14 cellular contexts compared by ENCODE assay signal in the genomic region with DNA sequence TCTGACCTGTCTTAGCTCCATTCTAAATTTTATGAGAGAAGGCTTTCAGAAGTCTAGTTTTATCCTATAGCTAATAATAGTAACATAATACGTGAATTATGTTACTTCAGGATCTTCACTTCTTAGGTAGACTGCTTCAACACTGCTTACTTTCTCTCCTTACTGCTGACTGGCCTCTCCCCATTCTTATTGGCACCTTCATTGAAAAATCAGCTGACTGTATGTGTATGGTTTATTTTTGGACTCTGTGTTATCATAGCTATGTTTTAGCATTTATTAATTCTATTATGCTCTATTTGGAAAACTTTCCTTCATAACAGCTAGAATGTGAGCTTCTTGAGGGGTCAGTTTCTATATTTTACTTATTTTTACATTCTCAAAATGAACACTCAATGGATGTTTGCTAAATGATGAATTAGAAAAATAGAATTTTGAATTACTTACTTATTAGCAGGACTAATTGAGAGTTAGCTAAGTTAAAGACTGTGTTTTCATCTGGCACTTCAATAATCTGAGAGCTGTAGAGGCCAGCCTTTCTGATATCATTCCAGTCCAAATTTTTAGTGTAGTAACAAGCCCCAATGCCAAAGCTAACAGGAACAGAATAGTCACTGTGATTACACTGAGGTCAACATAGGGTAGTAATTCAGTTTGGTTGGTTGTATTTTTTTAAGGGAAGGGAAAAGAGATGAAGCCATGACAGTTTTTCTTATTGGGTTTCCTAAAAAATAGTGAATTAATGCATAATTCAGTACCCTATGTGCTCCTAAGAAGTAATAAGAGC.
"Had no signal": no experiment of that assay in that cellular context is flagged by ENCODE, and none has a peak within 500 bp of the region (broad histone marks: within the 10 kb centered on the region; RNA-seq: fewer than 3 reads in every experiment).

No MANE protein-coding gene starts in this region.

- H3K9me3 ChIP-seq: pancreas, SJCRH30 had no signal

- H3K4me1 ChIP-seq: pancreas, SJCRH30 had no signal

- H3K36me3 ChIP-seq: brain microvascular endothelial cell, pancreas, SJCRH30 had no signal

- H3K4me2 ChIP-seq: smooth muscle cell had no signal

- H3K4me3 ChIP-seq: pancreas, SJCRH30, smooth muscle cell had no signal

- DNase-seq: activated B cell treated with CpG ODN at 0.5 μM for 24 hours; activated CD4-positive, alpha-beta T cell treated with anti-CD3 and anti-CD28 coated beads, Interleukin-2, amount 10 ng/mL, durations not matched to agents 24 days and 14 days; activated CD8-positive, alpha-beta memory T cell treated with anti-CD3 and anti-CD28 coated beads for 24 hours; activated naive CD8-positive, alpha-beta T cell treated with anti-CD3 and anti-CD28 coated beads for 36 hours; amygdala; brain microvascular endothelial cell; cerebellar nuclear complex; mammary epithelial cell; naive thymus-derived CD4-positive, alpha-beta T cell; pancreas; SJCRH30; T-helper 17 cell had no signal

- ATAC-seq: esophagus mucosa; naive thymus-derived CD4-positive, alpha-beta T cell; pancreas; T-helper 17 cell had no signal

- H3K27me3 ChIP-seq: brain microvascular endothelial cell, pancreas, SJCRH30 had no signal

- H3K27ac ChIP-seq: brain microvascular endothelial cell, pancreas, SJCRH30 had no signal
